Comparison of ENCODE assay signal across 15 cellular contexts in genomic region chr5:1643651-1644392, GRCh38.
DNase-seq lines count a peak whose midpoint lies in the region; FAIRE-seq and TF ChIP-seq lines count a peak whose summit lies in the region.
"Had no signal": no experiment of that assay in that cellular context is flagged by ENCODE, and none has a peak within 500 bp of the region (broad histone marks: within the 10 kb centered on the region; RNA-seq: fewer than 3 reads in every experiment).

No MANE protein-coding gene starts in this region.

- peak; percentile 21 for DNase-seq in activated CD4-positive, CD25-positive, alpha-beta regulatory T cell treated with anti-CD3 and anti-CD28 coated beads, Interleukin-2, amount 50 U/mL, for 72 hours
- no peak for DNase-seq in activated CD4-positive, CD25-positive, alpha-beta regulatory T cell (lab: John Stamatoyannopoulos, UW)
- DNase-seq in epithelial cell of esophagus (ENCODE audit: low read depth) (peak; percentile 41), trophoblast cell (no peak), GM19239 (ENCODE audit: insufficient read length, low spot score) (no peak), activated T-cell treated with anti-CD3 and anti-CD28 coated beads for 4 hours (no peak), NCI-H446 treated with DMSO at 0.1 percent for 48 hours (lab: John Stamatoyannopoulos, UW) (no peak)
- DNase-seq: effector CD8-positive, alpha-beta T cell; islet precursor cell; NCI-H1694; NCI-H774; stimulated activated CD4-positive, alpha-beta T cell treated with anti-CD3 and anti-CD28 coated beads, Interleukin-12 subunit alpha, Interleukin-12 subunit beta, amount 100 ng/mL, for 4 hours; T-helper 9 cell had no signal

- no peak overlapping the region for H3K18ac ChIP-seq in trophoblast cell (ENCODE audit: low read length)

- H3K27me3 ChIP-seq in Loucy (ENCODE audit: insufficient read depth, low read length, poor library complexity, severe bottlenecking), result no peaks in the 10 kb centered on the region
- peaks cover 12% of the 10 kb centered on the region for H3K27me3 ChIP-seq in trophoblast cell (ENCODE audit: insufficient read depth, low read length)

- H3K14ac ChIP-seq in trophoblast cell (ENCODE audit: low read length), result no peak overlapping the region

- no peak overlapping the region for H2BK120ac ChIP-seq in trophoblast cell (ENCODE audit: insufficient read depth, low read length, poor library complexity)

- no peak overlapping the region for H3K23ac ChIP-seq in trophoblast cell (ENCODE audit: low read length)

- H3K4me1 ChIP-seq in Loucy (ENCODE audit: insufficient read depth, low read length, poor library complexity, severe bottlenecking) (peaks cover 8% of the 10 kb centered on the region), trophoblast cell (ENCODE audit: control insufficient read depth in 1 of 2, insufficient read depth in 2 of 2, low read length in 2 of 2) (peaks cover 0 to 4% of the 10 kb centered on the region in 2 experiments)

- no peak overlapping the region for H3K4ac ChIP-seq in trophoblast cell (ENCODE audit: low read depth, low read length)

- no peak overlapping the region for H2AK5ac ChIP-seq in trophoblast cell (ENCODE audit: low read length)

- H3K9ac ChIP-seq in Loucy (ENCODE audit: low read depth, low read length, poor library complexity, severe bottlenecking) (no peak overlapping the region), trophoblast cell (ENCODE audit: low read length) (no peak overlapping the region)

- no peak overlapping the region for H4K8ac ChIP-seq in trophoblast cell (ENCODE audit: low read depth, low read length)

- H3K4me2 ChIP-seq in Loucy (ENCODE audit: low read depth, low read length, poor library complexity, severe bottlenecking) (peak overlapping the region; percentile 27), trophoblast cell (ENCODE audit: low read length) (no peak overlapping the region)

- H3K9me2 ChIP-seq in Loucy (replicated peaks; ENCODE audit: low read depth, low read length), result no peaks in the 10 kb centered on the region

- no CpG with 5 or more reads among the region's 14 CpGs for WGBS in trophoblast cell (ENCODE audit: extremely low coverage, insufficient coverage, insufficient read length)

- H3K9me3 ChIP-seq in Loucy (ENCODE audit: insufficient read depth, low read depth, low read length) (no peaks in the 10 kb centered on the region), trophoblast cell (ENCODE audit: insufficient read depth, low read depth, low read length) (peaks cover 4% of the 10 kb centered on the region)

- H2BK5ac ChIP-seq in trophoblast cell (ENCODE audit: low read depth, low read length, poor library complexity), result no peak overlapping the region

- no peak overlapping the region for H3K27ac ChIP-seq in trophoblast cell (ENCODE audit: low read depth, low read length)

- no peak overlapping the region for H4K12ac ChIP-seq in trophoblast cell (ENCODE audit: low read depth, low read length)

- H2BK12ac ChIP-seq in trophoblast cell (ENCODE audit: low read length), result no peak overlapping the region

- TF ChIP-seq CTCF in Loucy (conservative IDR thresholded peaks at IDR 0.05; ENCODE audit: low read length), result no peak
- TF ChIP-seq CTCF in epithelial cell of esophagus (IDR thresholded peaks at IDR 0.05; ENCODE audit: insufficient read depth, low read depth, low read length, missing control alignments), result no peak

- no peaks in the 10 kb centered on the region for H3K79me1 ChIP-seq in trophoblast cell (ENCODE audit: low read length)

- H4K20me1 ChIP-seq in Loucy (ENCODE audit: insufficient read depth, low read length, poor library complexity, severe bottlenecking), result no peaks in the 10 kb centered on the region

- H3K4me3 ChIP-seq in Loucy (ENCODE audit: low read length, poor library complexity, severe bottlenecking) (no peak overlapping the region), epithelial cell of esophagus (ENCODE audit: low read length) (no peak overlapping the region), trophoblast cell (ENCODE audit: low read depth, low read length) (peak overlapping the region; percentile 21)

- H3K36me3 ChIP-seq in Loucy (ENCODE audit: insufficient read depth, low read length), result no peaks in the 10 kb centered on the region
- H3K36me3 ChIP-seq in trophoblast cell (ENCODE audit: control insufficient read depth in 1 of 2, insufficient read depth in 2 of 2, low read length in 2 of 2), result no peaks in the 10 kb centered on the region

- H3F3A ChIP-seq in Loucy (ENCODE audit: low read depth), result no peaks in the 10 kb centered on the region

- no peak overlapping the region for H2AFZ ChIP-seq in Loucy (ENCODE audit: low read length)
- no peak overlapping the region for H2AFZ ChIP-seq in trophoblast cell (ENCODE audit: insufficient read depth, low read length, poor library complexity)

- H4K91ac ChIP-seq in trophoblast cell (ENCODE audit: low read depth, low read length), result no peak overlapping the region

- H3K79me2 ChIP-seq in Loucy (ENCODE audit: insufficient read depth, low read length) (no peaks in the 10 kb centered on the region), trophoblast cell (ENCODE audit: control insufficient read depth, insufficient read depth, low read length, poor library complexity) (no peaks in the 10 kb centered on the region)

- FAIRE-seq in GM19239 (lab: Jason Lieb, UNC), result no peak
- FAIRE-seq: frontal cortex had no signal

Comparison
In these comparisons a context has a peak if more than half of its experiments do, and no peak if none do; other contexts are left out.
1. DNase-seq: peak in activated CD4-positive, CD25-positive, alpha-beta regulatory T cell treated with anti-CD3 and anti-CD28 coated beads, Interleukin-2, amount 50 U/mL, for 72 hours (single experiment) and epithelial cell of esophagus (single experiment); none in activated CD4-positive, CD25-positive, alpha-beta regulatory T cell (0 of 4), trophoblast cell (0 of 2), GM19239 (single experiment), activated T-cell treated with anti-CD3 and anti-CD28 coated beads for 4 hours (single experiment) and NCI-H446 treated with DMSO at 0.1 percent for 48 hours (single experiment).